In genomic region chr10:118940386-118940785, GRCh38 we compare ENCODE assay signal across 27 cellular contexts.
"Had no signal": no experiment of that assay in that cellular context is flagged by ENCODE, and none has a peak within 500 bp of the region (broad histone marks: within the 10 kb centered on the region; RNA-seq: fewer than 3 reads in every experiment).

No MANE protein-coding gene starts in this region.

- FAIRE-seq: islet of Langerhans, small intestine, urothelium cell line had no signal

- ATAC-seq: body of pancreas, esophagus mucosa, gastrocnemius medialis, mucosa of descending colon, right lobe of liver, T-cell, WTC11 had no signal

- H3K4me1 Mint-ChIP-seq: nephron progenitor cell; stimulated activated effector memory CD8-positive, alpha-beta T cell treated with anti-CD3 and anti-CD28 coated beads, Interleukin-12 subunit alpha, Interleukin-12 subunit beta, amount 100 ng/mL, for 72 hours; T-cell had no signal

- H3K9me3 ChIP-seq: body of pancreas, gastrocnemius medialis, lower lobe of right lung, mucosa of descending colon, right lobe of liver, stomach, transverse colon had no signal

- H3K27ac Mint-ChIP-seq: activated T-helper 2 cell treated with anti-CD3 and anti-CD28 coated beads, Interferon-gamma antibody, Interleukin-2, Interleukin-4, amounts not matched to agents 10 μg/mL and 5 μg/mL and 100 μg/mL, durations not matched to agents 14 hours and 24 hours and 36 hours; nephron progenitor cell; stimulated activated effector memory CD8-positive, alpha-beta T cell treated with anti-CD3 and anti-CD28 coated beads, Interleukin-12 subunit alpha, Interleukin-12 subunit beta, amount 100 ng/mL, for 72 hours; T-cell; T-helper 2 cell treated with Interferon-gamma antibody and Interleukin-4, amounts not matched to agents 5 μg/mL and 100 μg/mL, for 36 hours; WTC11 had no signal

- H3K27me3 ChIP-seq: body of pancreas, gastrocnemius medialis, right lobe of liver, stomach, transverse colon had no signal

- H3K4me3 ChIP-seq: body of pancreas, gastrocnemius medialis, lower lobe of right lung, mucosa of descending colon, right lobe of liver, stomach, transverse colon had no signal

- H3K9ac ChIP-seq: parathyroid adenoma had no signal

- H3K4me3 Mint-ChIP-seq: nephron progenitor cell; stimulated activated effector memory CD8-positive, alpha-beta T cell treated with anti-CD3 and anti-CD28 coated beads, Interleukin-12 subunit alpha, Interleukin-12 subunit beta, amount 100 ng/mL, for 72 hours; T-cell; T-helper 2 cell treated with Interferon-gamma antibody and Interleukin-4, amounts not matched to agents 5 μg/mL and 100 μg/mL, for 36 hours; WTC11 had no signal

- H3K79me2 ChIP-seq: parathyroid adenoma had no signal

- DNase-seq: activated naive CD4-positive, alpha-beta T cell treated with Interleukin-2 at 50 U/mL for 16 hours; activated T-cell treated with anti-CD3 and anti-CD28 coated beads, Interleukin-2, amount 50 U/mL, for 1 hour; body of pancreas; caudate nucleus; dermis blood vessel endothelial cell; effector CD8-positive, alpha-beta T cell; gastrocnemius medialis; hypothalamus; lower lobe of right lung; mesendoderm; mucosa of descending colon; nephron progenitor cell; nucleus accumbens; right lobe of liver; small intestine; stimulated activated CD4-positive, alpha-beta T cell treated with anti-CD3 and anti-CD28 coated beads, Interleukin-2, amount 100 ng/mL, for 24 hours; stomach; T-cell; transverse colon had no signal

- H3K36me3 Mint-ChIP-seq: stimulated activated effector memory CD8-positive, alpha-beta T cell treated with anti-CD3 and anti-CD28 coated beads, Interleukin-12 subunit alpha, Interleukin-12 subunit beta, amount 100 ng/mL, for 72 hours; T-cell; WTC11 had no signal

- H2AFZ ChIP-seq: parathyroid adenoma had no signal

- H3K9me3 Mint-ChIP-seq: activated T-helper 2 cell treated with anti-CD3 and anti-CD28 coated beads, Interferon-gamma antibody, Interleukin-2, Interleukin-4, amounts not matched to agents 10 μg/mL and 5 μg/mL and 100 μg/mL, durations not matched to agents 14 hours and 24 hours and 36 hours; stimulated activated effector memory CD8-positive, alpha-beta T cell treated with anti-CD3 and anti-CD28 coated beads, Interleukin-12 subunit alpha, Interleukin-12 subunit beta, amount 100 ng/mL, for 72 hours; T-helper 2 cell treated with Interferon-gamma antibody and Interleukin-4, amounts not matched to agents 5 μg/mL and 100 μg/mL, for 36 hours had no signal

- H3K4me1 ChIP-seq: body of pancreas, gastrocnemius medialis, lower lobe of right lung, parathyroid adenoma, right lobe of liver, stomach, transverse colon had no signal

- H3K27ac ChIP-seq: body of pancreas, gastrocnemius medialis, lower lobe of right lung, parathyroid adenoma, right lobe of liver, stomach, transverse colon had no signal

- H3K36me3 ChIP-seq: gastrocnemius medialis, lower lobe of right lung, right lobe of liver, stomach, transverse colon had no signal
